Comparison of ENCODE assay signal across 1 cellular context in genomic region chr16:86946396-86946795, GRCh38.
TF ChIP-seq lines count a peak whose summit lies in the region.

No MANE protein-coding gene starts in this region.

TF ChIP-seq in IMR-90, 13 proteins besides CTCF, POLR2A, EP300 and RAD21 (continued from another document):
- TF ChIP-seq ELK1 (IDR thresholded peaks at IDR 0.05; ENCODE audit: borderline replicate concordance, low read depth, low read length), result no peak
- no peak for TF ChIP-seq CEBPB (IDR thresholded peaks at IDR 0.05; ENCODE audit: low read depth, low read length)
- TF ChIP-seq MAZ (IDR thresholded peaks at IDR 0.05; ENCODE audit: borderline replicate concordance, low read depth, low read length), result no peak
- TF ChIP-seq BHLHE40 (IDR thresholded peaks at IDR 0.05; ENCODE audit: low read depth, low read length), result no peak
- no peak for TF ChIP-seq FOS (IDR thresholded peaks at IDR 0.05; ENCODE audit: low read depth, low read length)
- no peak for TF ChIP-seq USF2 (IDR thresholded peaks at IDR 0.05; ENCODE audit: low read depth, low read length)
